In genomic region chr13:110390572-110390971, GRCh38 we compare ENCODE assay signal across 14 cellular contexts.
A peak's percentile ranks its signal among the peaks of the same experiment; 100 is the strongest.
DNase-seq lines count a peak whose midpoint lies in the region; ATAC-seq and TF ChIP-seq lines count a peak whose summit lies in the region.
"Had no signal": no experiment of that assay in that cellular context is flagged by ENCODE, and none has a peak within 500 bp of the region (broad histone marks: within the 10 kb centered on the region; RNA-seq: fewer than 3 reads in every experiment).

No MANE protein-coding gene starts in this region.

- H3K27me3 Mint-ChIP-seq in mesothelial cell of epicardium (ENCODE audit: low read depth), result no peaks in the 10 kb centered on the region

- peak; percentile 36 for DNase-seq in HPDE6-E6E7 (ENCODE audit: extremely low spot score)
- DNase-seq in caudate nucleus (lab: John Stamatoyannopoulos, UW), result no peak
- DNase-seq in mesothelial cell of epicardium (ENCODE audit: low spot score in 2 of 2, unreplicated experiment in 2 of 2), result no peak
- no peak for DNase-seq in thoracic aorta (ENCODE audit: low spot score)
- no peak for DNase-seq in epidermal melanocyte (ENCODE audit: insufficient read length, low spot score)
- DNase-seq: NCI-H1694 treated with DMSO at 0.1 percent for 48 hours; stimulated activated CD4-positive, alpha-beta T cell treated with anti-CD3 and anti-CD28 coated beads, Interleukin-15, amount 100 ng/mL, for 24 hours had no signal

- H3K36me3 ChIP-seq in thoracic aorta, result no peaks in the 10 kb centered on the region

- H3K4me1 ChIP-seq in thoracic aorta (ENCODE audit: control insufficient read depth in 1 of 2, low read depth in 2 of 2), result peaks cover 44 to 89% of the 10 kb centered on the region in 2 donors

- H3K27me3 ChIP-seq in thoracic aorta (replicated peaks; ENCODE audit: insufficient read depth), result no peaks in the 10 kb centered on the region

- peak overlapping the region; percentile 79 for H3K27ac Mint-ChIP-seq in mesothelial cell of epicardium
- H3K27ac Mint-ChIP-seq: stimulated activated effector memory CD8-positive, alpha-beta T cell treated with anti-CD3 and anti-CD28 coated beads, Interleukin-12 subunit alpha, Interleukin-12 subunit beta, amount 100 ng/mL, for 72 hours; T-helper 2 cell treated with Interferon-gamma antibody and Interleukin-4, amounts not matched to agents 5 μg/mL and 100 μg/mL, for 36 hours had no signal

- H3K4me1 Mint-ChIP-seq in mesothelial cell of epicardium, result peaks cover 54% of the 10 kb centered on the region

- no peak overlapping the region for H3K4me3 Mint-ChIP-seq in mesothelial cell of epicardium
- H3K4me3 Mint-ChIP-seq: stimulated activated effector memory CD8-positive, alpha-beta T cell treated with anti-CD3 and anti-CD28 coated beads, Interleukin-12 subunit alpha, Interleukin-12 subunit beta, amount 100 ng/mL, for 72 hours; T-helper 2 cell treated with Interferon-gamma antibody and Interleukin-4, amounts not matched to agents 5 μg/mL and 100 μg/mL, for 36 hours had no signal

- ATAC-seq in thoracic aorta (ENCODE audit: insufficient number of reproducible peaks, low FRiP score, low read depth) (no peak), GM18858 (IDR thresholded peaks at IDR 0.05; ENCODE audit: unreplicated experiment) (no peak), HG02642 (IDR thresholded peaks at IDR 0.05; ENCODE audit: poor library complexity, unreplicated experiment) (no peak), GM21367 (IDR thresholded peaks at IDR 0.05; ENCODE audit: unreplicated experiment) (no peak)
- ATAC-seq: esophagus mucosa; GM12878; stimulated activated effector memory CD8-positive, alpha-beta T cell treated with anti-CD3 and anti-CD28 coated beads, Interleukin-12 subunit alpha, Interleukin-12 subunit beta, amount 100 ng/mL, for 72 hours had no signal

- peaks cover 8% of the 10 kb centered on the region for H3K9me3 Mint-ChIP-seq in mesothelial cell of epicardium
- H3K9me3 Mint-ChIP-seq: stimulated activated effector memory CD8-positive, alpha-beta T cell treated with anti-CD3 and anti-CD28 coated beads, Interleukin-12 subunit alpha, Interleukin-12 subunit beta, amount 100 ng/mL, for 72 hours; T-helper 2 cell treated with Interferon-gamma antibody and Interleukin-4, amounts not matched to agents 5 μg/mL and 100 μg/mL, for 36 hours had no signal

- no peaks in the 10 kb centered on the region for H3K9me3 ChIP-seq in thoracic aorta

- no peak for TF ChIP-seq CTCF in mesothelial cell of epicardium (IDR thresholded peaks at IDR 0.05; ENCODE audit: unreplicated experiment)
- no peak for TF ChIP-seq CTCF in thoracic aorta (IDR thresholded peaks at IDR 0.05)

- no peak overlapping the region for H3K4me3 ChIP-seq in thoracic aorta
- H3K4me3 ChIP-seq: GM12878 had no signal

- peaks cover 21% of the 10 kb centered on the region for H3K36me3 Mint-ChIP-seq in mesothelial cell of epicardium
- H3K36me3 Mint-ChIP-seq: stimulated activated effector memory CD8-positive, alpha-beta T cell treated with anti-CD3 and anti-CD28 coated beads, Interleukin-12 subunit alpha, Interleukin-12 subunit beta, amount 100 ng/mL, for 72 hours had no signal

- H3K27ac ChIP-seq in caudate nucleus (ENCODE audit: low read depth, low read length) (peak overlapping the region; percentile 21), thoracic aorta (peak overlapping the region; percentile 98 to 99)
